ENCODE assay signal across 20 cellular contexts in the genomic region with DNA sequence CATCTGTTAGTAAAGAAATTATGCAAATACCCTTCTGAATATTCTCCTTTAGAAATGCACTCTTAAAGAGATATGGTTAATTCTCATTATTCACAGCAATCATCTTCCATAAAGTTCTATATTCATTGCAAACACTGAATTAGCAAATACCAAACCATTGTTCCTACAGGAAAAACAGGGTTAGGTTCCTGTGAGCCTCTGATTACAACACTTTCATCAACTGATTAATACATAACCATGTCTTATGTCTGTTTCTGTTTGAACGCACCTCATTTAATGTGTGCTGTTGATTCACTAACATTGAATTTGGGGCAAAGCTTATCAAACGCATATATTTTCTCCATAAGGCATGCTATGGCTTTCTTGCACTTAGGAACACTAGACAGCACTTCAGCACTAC.
"Had no signal": no experiment of that assay in that cellular context is flagged by ENCODE, and none has a peak within 500 bp of the region (broad histone marks: within the 10 kb centered on the region; RNA-seq: fewer than 3 reads in every experiment).

No MANE protein-coding gene starts in this region.

- DNase-seq: activated CD4-positive, alpha-beta T cell treated with anti-CD3 and anti-CD28 coated beads, Interleukin-2, amount 10 ng/mL, durations not matched to agents 24 days and 14 days; activated CD8-positive, alpha-beta memory T cell treated with anti-CD3 and anti-CD28 coated beads, Interleukin-2, amount 10 ng/mL, durations not matched to agents 7 days and 5 days; activated CD8-positive, alpha-beta T cell treated with anti-CD3 and anti-CD28 coated beads for 36 hours; activated gamma-delta T cell; activated T-cell treated with anti-CD3 and anti-CD28 coated beads for 4 hours; brain microvascular endothelial cell; caudate nucleus; effector memory CD4-positive, alpha-beta T cell; foreskin fibroblast; lower lobe of right lung; naive thymus-derived CD4-positive, alpha-beta T cell; stimulated activated CD4-positive, alpha-beta T cell treated with anti-CD3 and anti-CD28 coated beads, Interleukin-15, amount 100 ng/mL, for 24 hours; stimulated activated naive CD4-positive, alpha-beta T cell treated with Interleukin-2 at 50 U/mL for 16 hours; T-helper 2 cell; upper lobe of left lung had no signal

- H3K4me1 Mint-ChIP-seq: activated CD8-positive, alpha-beta memory T cell treated with anti-CD3 and anti-CD28 coated beads, Interleukin-2, amount 10 ng/mL, durations not matched to agents 7 days and 5 days had no signal

- H3K4me1 ChIP-seq: ascending aorta had no signal

- H3K27ac Mint-ChIP-seq: activated CD4-positive, alpha-beta T cell treated with anti-CD3 and anti-CD28 coated beads, Interleukin-2, amount 10 ng/mL, durations not matched to agents 24 days and 14 days; activated CD8-positive, alpha-beta memory T cell treated with anti-CD3 and anti-CD28 coated beads, Interleukin-2, amount 10 ng/mL, durations not matched to agents 7 days and 5 days; activated CD8-positive, alpha-beta T cell treated with anti-CD3 and anti-CD28 coated beads for 36 hours; activated naive CD4-positive, alpha-beta T cell treated with anti-CD3 and anti-CD28 coated beads, Interleukin-2, amount 50 U/mL, for 72 hours; naive thymus-derived CD4-positive, alpha-beta T cell had no signal

- H3K4me2 ChIP-seq: smooth muscle cell had no signal

- H3K9me3 ChIP-seq: ascending aorta, lower lobe of right lung had no signal

- H3K4me3 Mint-ChIP-seq: activated CD4-positive, alpha-beta T cell treated with anti-CD3 and anti-CD28 coated beads, Interleukin-2, amount 10 ng/mL, durations not matched to agents 24 days and 14 days; activated CD8-positive, alpha-beta memory T cell treated with anti-CD3 and anti-CD28 coated beads, Interleukin-2, amount 10 ng/mL, durations not matched to agents 7 days and 5 days; activated CD8-positive, alpha-beta T cell treated with anti-CD3 and anti-CD28 coated beads for 36 hours; naive thymus-derived CD4-positive, alpha-beta T cell; neural crest cell had no signal

- H3K4me3 ChIP-seq: ascending aorta, lower lobe of right lung, smooth muscle cell, upper lobe of left lung had no signal

- H3K27me3 Mint-ChIP-seq: activated CD4-positive, alpha-beta T cell treated with anti-CD3 and anti-CD28 coated beads, Interleukin-2, amount 10 ng/mL, durations not matched to agents 24 days and 14 days; activated CD8-positive, alpha-beta memory T cell treated with anti-CD3 and anti-CD28 coated beads, Interleukin-2, amount 10 ng/mL, durations not matched to agents 7 days and 5 days; activated CD8-positive, alpha-beta T cell treated with anti-CD3 and anti-CD28 coated beads for 36 hours; naive thymus-derived CD4-positive, alpha-beta T cell had no signal

- H3K27me3 ChIP-seq: ascending aorta, brain microvascular endothelial cell, upper lobe of left lung had no signal

- H3K27ac ChIP-seq: brain microvascular endothelial cell, lower lobe of right lung, VCaP had no signal
